In the genomic region with DNA sequence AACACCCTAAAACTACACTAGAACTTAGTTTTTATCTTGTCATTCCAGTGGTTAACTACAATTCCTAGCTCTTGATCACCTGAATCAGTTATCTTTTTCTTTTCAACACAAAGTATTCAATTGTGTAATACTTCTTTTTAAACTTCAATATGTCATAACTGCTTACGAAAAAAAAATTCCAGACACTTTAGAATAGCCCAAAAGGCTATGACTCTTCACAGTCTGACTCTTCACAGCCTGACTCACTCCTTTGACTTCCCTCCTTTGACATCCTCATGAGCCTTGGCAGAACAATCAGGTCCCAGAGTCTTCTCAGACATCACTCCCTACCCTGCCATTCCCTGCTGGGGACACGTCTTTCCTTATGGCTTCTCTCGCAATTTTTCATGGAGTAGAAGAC, we compare ENCODE assay signal across 18 cellular contexts.
DNase-seq lines count a peak whose midpoint lies in the region; ATAC-seq, FAIRE-seq and TF ChIP-seq lines count a peak whose summit lies in the region.
"Had no signal": no experiment of that assay in that cellular context is flagged by ENCODE, and none has a peak within 500 bp of the region (broad histone marks: within the 10 kb centered on the region; RNA-seq: fewer than 3 reads in every experiment).

No MANE protein-coding gene starts in this region.

- H3K27ac ChIP-seq in AG04450 (ENCODE audit: low read depth, low read length), result no peak overlapping the region
- no peak overlapping the region for H3K27ac ChIP-seq in IMR-90 (ENCODE audit: insufficient read depth, low read length)
- H3K27ac ChIP-seq in Peyer's patch, result no peak overlapping the region
- H3K27ac ChIP-seq: HL-60, lower lobe of right lung, SJSA1, skin epidermis had no signal

- peaks cover 0 to 8% (median 0%) of the 10 kb centered on the region in 9 donors for H3K9me3 Mint-ChIP-seq in naive thymus-derived CD8-positive, alpha-beta T cell
- H3K9me3 Mint-ChIP-seq: stimulated activated naive CD8-positive, alpha-beta T cell treated with anti-CD3 and anti-CD28 coated beads, Interleukin-15, amount 100 ng/mL, for 72 hours had no signal

- H2BK15ac ChIP-seq in IMR-90 (ENCODE audit: low read depth, low read length), result no peak overlapping the region

- FAIRE-seq in D721Med (lab: Jason Lieb, UNC), result no peak
- FAIRE-seq: endometrium had no signal

- no peaks in the 10 kb centered on the region for H3K36me3 ChIP-seq in IMR-90 (ENCODE audit: control insufficient read depth, insufficient read depth, low read length)
- H3K36me3 ChIP-seq in Peyer's patch, result no peaks in the 10 kb centered on the region
- H3K36me3 ChIP-seq: HAP-1, lower lobe of right lung, SJSA1 had no signal

- H3K4me3 Mint-ChIP-seq in naive thymus-derived CD8-positive, alpha-beta T cell, result no peak overlapping the region
- H3K4me3 Mint-ChIP-seq: stimulated activated naive CD8-positive, alpha-beta T cell treated with anti-CD3 and anti-CD28 coated beads, Interleukin-15, amount 100 ng/mL, for 72 hours had no signal

- TF ChIP-seq CTCF in AG04450 (IDR thresholded peaks at IDR 0.05; ENCODE audit: low read depth, low read length) (no peak), IMR-90 (conservative IDR thresholded peaks at IDR 0.05; ENCODE audit: low read depth, low read length) (no peak), astrocyte of the spinal cord (IDR thresholded peaks at IDR 0.05; ENCODE audit: low read depth, low read length) (no peak), D721Med (IDR thresholded peaks at IDR 0.05; ENCODE audit: insufficient read depth, missing control alignments) (no peak), Peyer's patch (IDR thresholded peaks at IDR 0.05) (no peak)

- no peak overlapping the region for H2AK5ac ChIP-seq in IMR-90 (ENCODE audit: low read depth, low read length)

- no peak overlapping the region for H2BK20ac ChIP-seq in IMR-90 (ENCODE audit: low read depth, low read length)

- BruUV-seq in IMR-90 (replicated peaks; lab: Mats Ljungman, UMichigan), result no TSS peak

- dilution Hi-C loops in IMR-90 (cut with HindIII; ENCODE audit: low sequenced_read_pairs, unreplicated experiment), result no loop called here

- H3K9ac ChIP-seq in IMR-90 (ENCODE audit: low read depth, low read length), result no peak overlapping the region

- no peaks in the 10 kb centered on the region for H3K9me3 ChIP-seq in AG04450 (ENCODE audit: control insufficient read depth, insufficient read depth, low read length)
- H3K9me3 ChIP-seq in IMR-90 (ENCODE audit: control insufficient read depth, insufficient read depth, low read length), result no peaks in the 10 kb centered on the region
- no peaks in the 10 kb centered on the region for H3K9me3 ChIP-seq in Peyer's patch
- H3K9me3 ChIP-seq: HAP-1, lower lobe of right lung, SJSA1 had no signal

- CTCF ChIA-PET in AG04450 (lab: Charles Lee), result interaction anchor here (1.4 kb wide), 1 partner anchor 378 kb away, joined by 3 read pairs; no protein-coding TSS in a partner anchor
- CTCF ChIA-PET in IMR-90 (lab: Yijun Ruan, JAX), result no interaction called here

- in situ Hi-C loops in IMR-90 (cut with MboI; ENCODE audit: low sequenced_read_pairs), result loop anchor here (25.0 kb wide), 2 partner anchors 778 to 1728 kb away; no protein-coding TSS in a partner anchor
- in situ Hi-C loops in astrocyte of the spinal cord (cut with HindIII; ENCODE audit: low sequenced_read_pairs), result no loop called here

- no peak overlapping the region for H3K27ac Mint-ChIP-seq in naive thymus-derived CD8-positive, alpha-beta T cell
- H3K27ac Mint-ChIP-seq: stimulated activated naive CD8-positive, alpha-beta T cell treated with anti-CD3 and anti-CD28 coated beads, Interleukin-15, amount 100 ng/mL, for 72 hours had no signal

- peak overlapping the region; percentile 75 for H2AFZ ChIP-seq in IMR-90 (replicated peaks; ENCODE audit: low read length, poor library complexity)

- H3K27me3 ChIP-seq in AG04450 (ENCODE audit: control insufficient read depth, insufficient read depth, low read length) (no peaks in the 10 kb centered on the region), IMR-90 (ENCODE audit: control insufficient read depth, insufficient read depth, low read length) (no peaks in the 10 kb centered on the region), Peyer's patch (no peaks in the 10 kb centered on the region)
- H3K27me3 ChIP-seq: SJSA1 had no signal

- no peaks in the 10 kb centered on the region for H3K9me1 ChIP-seq in IMR-90 (ENCODE audit: insufficient read depth, low read length)

- intact Hi-C loops in IMR-90 (cut with micrococcal nuclease), result no loop called here

- no peak overlapping the region for H3K18ac ChIP-seq in IMR-90 (ENCODE audit: low read depth, low read length)

- DNase-seq in AG04450 (ENCODE audit: low read depth, low spot score), result peak; percentile 23
- peak; percentile 91 for DNase-seq in IMR-90
- DNase-seq in astrocyte of the spinal cord (ENCODE audit: low read depth, low spot score), result peak; percentile 83
- DNase-seq in hepatic stellate cell (ENCODE audit: low spot score), result peak; percentile 26
- DNase-seq in stimulated activated CD4-positive, alpha-beta T cell treated with anti-CD3 and anti-CD28 coated beads, Interleukin-15, amount 100 ng/mL, for 24 hours, result no peak
- no peak for DNase-seq in D721Med (ENCODE audit: insufficient read length, low spot score)
- DNase-seq in Peyer's patch, result no peak
- DNase-seq in naive thymus-derived CD8-positive, alpha-beta T cell, result no peak
- DNase-seq: activated naive CD4-positive, alpha-beta T cell treated with Interleukin-2 at 50 U/mL for 16 hours; central memory CD4-positive, alpha-beta T cell; lower lobe of right lung; NCI-H82; stimulated activated naive CD8-positive, alpha-beta T cell treated with anti-CD3 and anti-CD28 coated beads, Interleukin-15, amount 100 ng/mL, for 72 hours had no signal

- H3K14ac ChIP-seq in IMR-90 (replicated peaks; ENCODE audit: low read depth, low read length), result no peak overlapping the region

- no peak overlapping the region for H3K4me2 ChIP-seq in IMR-90 (ENCODE audit: low read depth, low read length)

- H3K4me3 ChIP-seq in AG04450 (ENCODE audit: low read depth, low read length), result no peak overlapping the region
- no peak overlapping the region for H3K4me3 ChIP-seq in IMR-90 (ENCODE audit: insufficient read depth, low read depth, low read length)
- no peak overlapping the region for H3K4me3 ChIP-seq in astrocyte of the spinal cord (ENCODE audit: low read depth, low read length)
- H3K4me3 ChIP-seq in Peyer's patch, result no peak overlapping the region
- H3K4me3 ChIP-seq: HAP-1, lower lobe of right lung, SJSA1, skin epidermis had no signal

- WGBS in IMR-90 (ENCODE audit: extremely low coverage in 2 of 2, insufficient read length in 1 of 2), 2 experiments, result no CpG with 5 or more reads among the region's 3 CpGs

- TF ChIP-seq POLR2A in IMR-90 (IDR thresholded peaks at IDR 0.05; ENCODE audit: low read depth, low read length) (no peak), Peyer's patch (IDR thresholded peaks at IDR 0.05) (no peak)

- H3K27me3 Mint-ChIP-seq in naive thymus-derived CD8-positive, alpha-beta T cell, result peaks cover 0 to 6% (median 0%) of the 10 kb centered on the region in 5 donors
- H3K27me3 Mint-ChIP-seq: stimulated activated naive CD8-positive, alpha-beta T cell treated with anti-CD3 and anti-CD28 coated beads, Interleukin-15, amount 100 ng/mL, for 72 hours had no signal

- POLR2A ChIA-PET in AG04450 (lab: Yijun Ruan, JAX) (no interaction called here), IMR-90 (lab: Charles Lee; ENCODE audit: unreplicated experiment) (no interaction called here)
- POLR2A ChIA-PET in naive thymus-derived CD8-positive, alpha-beta T cell (lab: Charles Lee), result no interaction called here

- H4K5ac ChIP-seq in IMR-90 (ENCODE audit: low read depth, low read length), result no peak overlapping the region

- H4K8ac ChIP-seq in IMR-90 (ENCODE audit: low read depth in 2 of 2, low read length in 2 of 2), result no peak overlapping the region

- no peaks in the 10 kb centered on the region for H4K20me1 ChIP-seq in IMR-90 (ENCODE audit: insufficient read depth, low read length)

- peak; percentile 92 for ATAC-seq in IMR-90 (ENCODE audit: low read depth)
- ATAC-seq in naive thymus-derived CD8-positive, alpha-beta T cell, result no peak
- ATAC-seq: lower lobe of right lung; stimulated activated naive CD8-positive, alpha-beta T cell treated with anti-CD3 and anti-CD28 coated beads, Interleukin-15, amount 100 ng/mL, for 72 hours had no signal

- H3K23ac ChIP-seq in IMR-90 (ENCODE audit: low read depth, low read length), result no peak overlapping the region

- no peak overlapping the region for H3K56ac ChIP-seq in IMR-90 (ENCODE audit: extremely low read depth, insufficient read depth, low read length)

- H3K79me1 ChIP-seq in IMR-90 (ENCODE audit: low read depth in 1 of 2, low read length in 2 of 2), result no peaks in the 10 kb centered on the region

- peak overlapping the region; percentile 39 for H2BK5ac ChIP-seq in IMR-90 (ENCODE audit: low read depth, low read length, poor library complexity, severe bottlenecking)

- no peaks in the 10 kb centered on the region for H3K36me3 Mint-ChIP-seq in naive thymus-derived CD8-positive, alpha-beta T cell

- H3K4ac ChIP-seq in IMR-90 (ENCODE audit: low read depth, low read length), result no peak overlapping the region

- no peak overlapping the region for H2BK120ac ChIP-seq in IMR-90 (ENCODE audit: low read depth, low read length)

- H3K4me1 ChIP-seq in IMR-90 (ENCODE audit: control insufficient read depth, insufficient read depth, low read length), result no peaks in the 10 kb centered on the region
- H3K4me1 ChIP-seq in Peyer's patch, result no peaks in the 10 kb centered on the region
- H3K4me1 ChIP-seq: HAP-1, lower lobe of right lung, SJSA1 had no signal

- H4K91ac ChIP-seq in IMR-90 (ENCODE audit: insufficient read depth, low read depth, low read length), result no peak overlapping the region

- TF ChIP-seq RAD21 in IMR-90 (IDR thresholded peaks at IDR 0.05; ENCODE audit: low read length), result no peak

- H3K4me1 Mint-ChIP-seq in naive thymus-derived CD8-positive, alpha-beta T cell, result no peaks in the 10 kb centered on the region
- H3K4me1 Mint-ChIP-seq: stimulated activated naive CD8-positive, alpha-beta T cell treated with anti-CD3 and anti-CD28 coated beads, Interleukin-15, amount 100 ng/mL, for 72 hours had no signal

- H2AK9ac ChIP-seq in IMR-90 (replicated peaks; ENCODE audit: low read depth, low read length, poor library complexity), result peak overlapping the region; percentile 61

TF ChIP-seq in IMR-90, 13 proteins besides CTCF, POLR2A, EP300 and RAD21:
- TF ChIP-seq RCOR1 (IDR thresholded peaks at IDR 0.05; ENCODE audit: insufficient replicate concordance, low read length) (peak; percentile 37), FOS (IDR thresholded peaks at IDR 0.05; ENCODE audit: low read depth, low read length) (peak; percentile 84), CEBPB (IDR thresholded peaks at IDR 0.05; ENCODE audit: low read depth, low read length) (peak; percentile 94), RFX5 (IDR thresholded peaks at IDR 0.05; ENCODE audit: low read depth, low read length) (peak; percentile 16; the same call in 1 of the 2 replicates), MAZ (IDR thresholded peaks at IDR 0.05; ENCODE audit: borderline replicate concordance, low read depth, low read length) (no peak), MXI1 (IDR thresholded peaks at IDR 0.05; ENCODE audit: borderline replicate concordance, low read depth, low read length) (no peak)

Comparison
In these comparisons a context has a peak if more than half of its experiments do, and no peak if none do; other contexts are left out.
1. DNase-seq: peak in AG04450 (single experiment), IMR-90 (single experiment), astrocyte of the spinal cord (single experiment) and hepatic stellate cell (single experiment); none in stimulated activated CD4-positive, alpha-beta T cell treated with anti-CD3 and anti-CD28 coated beads, Interleukin-15, amount 100 ng/mL, for 24 hours (single experiment), D721Med (single experiment), Peyer's patch (0 of 3) and naive thymus-derived CD8-positive, alpha-beta T cell (0 of 10).